In the genomic region with DNA sequence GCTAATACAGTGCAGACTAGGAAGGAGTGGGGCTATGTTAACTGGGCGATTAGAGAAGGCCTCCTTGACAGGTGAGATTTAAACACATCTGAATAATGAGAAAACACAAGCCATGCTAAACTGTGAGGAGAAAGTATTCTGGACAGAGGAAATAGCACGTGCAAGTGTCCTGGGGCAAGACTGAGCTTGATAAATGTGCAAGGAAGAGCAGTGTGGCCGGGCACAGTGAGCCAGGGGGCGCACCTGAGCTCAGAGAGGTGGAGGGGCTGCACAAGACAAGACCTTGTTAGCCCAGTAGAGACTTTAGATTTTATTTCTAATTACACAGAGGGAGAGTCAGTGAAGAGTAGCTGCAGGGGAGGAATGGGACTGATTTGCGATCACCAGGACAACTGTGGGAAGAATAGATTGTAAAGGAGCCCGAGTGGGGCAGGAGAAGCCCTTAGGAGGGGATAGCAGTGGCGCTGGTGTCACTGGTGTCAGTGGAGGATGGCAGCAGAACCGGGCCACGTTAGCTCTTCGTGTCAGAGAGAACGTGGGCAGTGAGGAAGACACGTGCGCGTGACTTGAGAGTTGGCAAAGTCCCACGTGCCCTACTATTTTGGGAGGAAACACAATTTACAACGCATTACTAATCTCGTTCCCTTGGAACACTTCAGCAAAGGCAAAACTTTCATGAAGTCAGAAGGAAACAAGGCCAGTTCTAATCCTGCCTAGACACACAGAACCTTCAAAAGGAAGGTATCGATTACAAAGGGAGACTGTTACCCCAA, we compare ENCODE assay signal across 13 cellular contexts.
DNase-seq lines count a peak whose midpoint lies in the region; TF ChIP-seq lines count a peak whose summit lies in the region.
"Had no signal": no experiment of that assay in that cellular context is flagged by ENCODE, and none has a peak within 500 bp of the region (broad histone marks: within the 10 kb centered on the region; RNA-seq: fewer than 3 reads in every experiment).

No MANE protein-coding gene starts in this region.

- no peaks in the 10 kb centered on the region for H3K36me3 ChIP-seq in Loucy (ENCODE audit: insufficient read depth, low read length)
- no peaks in the 10 kb centered on the region for H3K36me3 ChIP-seq in brain microvascular endothelial cell (replicated peaks)

- no peak overlapping the region for H3K4me3 ChIP-seq in Loucy (ENCODE audit: low read length, poor library complexity, severe bottlenecking)
- no peak overlapping the region for H3K4me3 ChIP-seq in brain microvascular endothelial cell (ENCODE audit: low read depth, low read length)
- H3K4me3 ChIP-seq in retinal pigment epithelial cell (ENCODE audit: low read length) = no peak overlapping the region

- no peaks in the 10 kb centered on the region for H3K79me2 ChIP-seq in Loucy (ENCODE audit: insufficient read depth, low read length)

- no peaks in the 10 kb centered on the region for H3K9me2 ChIP-seq in Loucy (replicated peaks; ENCODE audit: low read depth, low read length)

- H3K9ac ChIP-seq in Loucy (ENCODE audit: low read depth, low read length, poor library complexity, severe bottlenecking) = no peak overlapping the region

- H3K27ac ChIP-seq in brain microvascular endothelial cell = no peak overlapping the region

- H3K4me2 ChIP-seq in Loucy (ENCODE audit: low read depth, low read length, poor library complexity, severe bottlenecking) = no peak overlapping the region

- no peaks in the 10 kb centered on the region for H3K9me3 ChIP-seq in Loucy (ENCODE audit: insufficient read depth, low read depth, low read length)

- TF ChIP-seq CTCF in GM12873 (IDR thresholded peaks at IDR 0.05; ENCODE audit: insufficient read depth, low read depth, low read length, missing control alignments) (peak; percentile 21), Loucy (conservative IDR thresholded peaks at IDR 0.05; ENCODE audit: low read length) (peak; percentile 22; the same call in 1 of the 2 replicates), brain microvascular endothelial cell (IDR thresholded peaks at IDR 0.05; ENCODE audit: low read depth, low read length, missing control alignments) (peak; percentile 30), retinal pigment epithelial cell (conservative IDR thresholded peaks at IDR 0.05; ENCODE audit: low read depth, low read length) (peak; percentile 45), GM20000 (IDR thresholded peaks at IDR 0.05; ENCODE audit: extremely low read depth, missing control alignments) (no peak)

- in situ Hi-C loops in brain microvascular endothelial cell (cut with HindIII; ENCODE audit: low pct_ligation_motif_present, low sequenced_read_pairs) = no loop called here

- H3K4me1 ChIP-seq in Loucy (ENCODE audit: insufficient read depth, low read length, poor library complexity, severe bottlenecking) = no peaks in the 10 kb centered on the region

- no peaks in the 10 kb centered on the region for H3F3A ChIP-seq in Loucy (ENCODE audit: low read depth)

- DNase-seq in brain microvascular endothelial cell (no peak), retinal pigment epithelial cell (ENCODE audit: low read depth) (no peak), GM20000 (ENCODE audit: low spot score) (no peak), NCI-H187 (lab: John Stamatoyannopoulos, UW) (no peak)
- DNase-seq in activated effector memory CD4-positive, alpha-beta T cell treated with Interleukin-2 at 50 U/mL for 16 hours = no peak
- DNase-seq: aorta; CD4-positive, alpha-beta T cell; dermis blood vessel endothelial cell; left colon; NCI-H1048; stimulated activated CD4-positive, alpha-beta T cell treated with anti-CD3 and anti-CD28 coated beads, Interleukin-12 subunit alpha, Interleukin-12 subunit beta, amount 100 ng/mL, for 4 hours had no signal

- H3K27me3 ChIP-seq in Loucy (ENCODE audit: insufficient read depth, low read length, poor library complexity, severe bottlenecking) = no peaks in the 10 kb centered on the region
- H3K27me3 ChIP-seq in brain microvascular endothelial cell (replicated peaks) = no peaks in the 10 kb centered on the region

- H4K20me1 ChIP-seq in Loucy (ENCODE audit: insufficient read depth, low read length, poor library complexity, severe bottlenecking) = no peaks in the 10 kb centered on the region

- no peak overlapping the region for H2AFZ ChIP-seq in Loucy (ENCODE audit: low read length)
